ENCODE assay signal across 13 cellular contexts in the genomic region with DNA sequence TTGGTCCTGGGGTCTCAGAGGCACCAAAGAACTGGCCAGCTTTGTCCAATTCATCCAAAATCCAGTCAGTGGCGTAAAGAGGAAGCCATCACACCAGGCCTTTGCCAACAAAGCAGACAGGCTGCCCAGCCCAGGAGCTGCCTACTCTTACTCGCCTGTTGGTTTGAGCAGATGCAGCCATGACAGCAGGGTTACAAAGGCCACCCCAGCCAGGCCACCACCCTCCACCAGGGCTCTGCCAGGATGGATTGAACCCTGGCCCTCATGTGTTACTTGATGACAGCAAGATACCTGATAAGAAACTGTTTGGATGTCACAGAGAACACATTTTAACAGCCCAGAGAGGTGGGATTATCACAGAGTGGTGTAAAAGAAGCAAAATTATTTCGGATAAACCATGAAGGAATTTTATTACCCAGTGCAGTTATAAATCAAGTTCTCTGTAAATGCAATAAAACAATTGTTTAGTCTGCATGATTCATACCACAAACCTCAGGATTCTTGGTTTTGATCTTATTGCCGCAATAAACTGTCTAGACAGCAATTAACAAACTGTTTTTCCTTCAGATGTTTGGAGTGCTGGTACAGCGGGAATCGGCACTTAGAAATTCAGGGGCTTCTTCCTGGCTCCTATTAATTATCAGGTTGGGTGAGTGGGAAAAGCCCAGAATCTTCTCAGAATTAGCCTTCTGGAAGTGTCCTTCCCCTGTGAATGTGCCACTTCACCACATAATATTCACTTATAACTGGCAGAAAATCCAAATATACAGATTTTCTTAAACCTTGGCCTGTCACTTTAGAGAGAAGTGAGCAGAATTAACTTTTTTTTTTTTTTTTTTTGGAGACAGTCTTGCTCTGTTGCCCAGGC. TPM values are rescaled to one million over a fixed set of nuclear protein-coding genes. Genes with fewer than 3 reads are reported as not detected.
DNase-seq lines count a peak whose midpoint lies in the region; ATAC-seq, FAIRE-seq and TF ChIP-seq lines count a peak whose summit lies in the region.
"Had no signal": no experiment of that assay in that cellular context is flagged by ENCODE, and none has a peak within 500 bp of the region (broad histone marks: within the 10 kb centered on the region; RNA-seq: fewer than 3 reads in every experiment).

No MANE protein-coding gene starts in this region.

- no peaks in the 10 kb centered on the region for H3K9me3 ChIP-seq in endothelial cell of umbilical vein (replicated peaks; ENCODE audit: control insufficient read depth, insufficient read depth, low read length)

- H3K4me3 Mint-ChIP-seq in neural crest cell = no peak overlapping the region
- H3K4me3 Mint-ChIP-seq: activated CD4-positive, alpha-beta T cell treated with anti-CD3 and anti-CD28 coated beads, Interleukin-2, amount 10 ng/mL, durations not matched to agents 7 days and 5 days; T-helper 17 cell had no signal

- H4K20me1 ChIP-seq in endothelial cell of umbilical vein (replicated peaks; ENCODE audit: control insufficient read depth, extremely low read depth, insufficient read depth, low read length) = no peaks in the 10 kb centered on the region

- H3K4me1 ChIP-seq in endothelial cell of umbilical vein (ENCODE audit: control insufficient read depth, extremely low read depth, insufficient read depth, low read length) = no peaks in the 10 kb centered on the region

- CTCF ChIA-PET in endothelial cell of umbilical vein (lab: Charles Lee) = interaction anchor here (1.2 kb wide), 1 partner anchor 21 kb away, joined by 3 read pairs; no protein-coding TSS in a partner anchor

- no peaks in the 10 kb centered on the region for H3K9me3 Mint-ChIP-seq in neural crest cell
- H3K9me3 Mint-ChIP-seq: activated CD4-positive, alpha-beta T cell treated with anti-CD3 and anti-CD28 coated beads, Interleukin-2, amount 10 ng/mL, durations not matched to agents 7 days and 5 days had no signal

- ATAC-seq in HG03342 (IDR thresholded peaks at IDR 0.05; ENCODE audit: unreplicated experiment) (no peak), HG02798 (IDR thresholded peaks at IDR 0.05; ENCODE audit: poor library complexity, unreplicated experiment) (no peak)
- ATAC-seq: K562, T-helper 17 cell had no signal

- H3K4me1 Mint-ChIP-seq in neural crest cell = peaks cover 14% of the 10 kb centered on the region
- H3K4me1 Mint-ChIP-seq: activated CD4-positive, alpha-beta T cell treated with anti-CD3 and anti-CD28 coated beads, Interleukin-2, amount 10 ng/mL, durations not matched to agents 7 days and 5 days; T-helper 17 cell had no signal

- H3K27ac Mint-ChIP-seq in neural crest cell (ENCODE audit: unreplicated experiment) = peak overlapping the region; percentile 35
- H3K27ac Mint-ChIP-seq: activated CD4-positive, alpha-beta T cell treated with anti-CD3 and anti-CD28 coated beads, Interleukin-2, amount 10 ng/mL, durations not matched to agents 7 days and 5 days; T-helper 17 cell had no signal

- TF ChIP-seq POLR2A in endothelial cell of umbilical vein (IDR thresholded peaks at IDR 0.05; ENCODE audit: low read depth, low read length) = no peak

- no peaks in the 10 kb centered on the region for H3K79me2 ChIP-seq in endothelial cell of umbilical vein (ENCODE audit: control insufficient read depth, insufficient read depth, low read length)

- FAIRE-seq in endothelial cell of umbilical vein (lab: Jason Lieb, UNC) = no peak
- FAIRE-seq: K562 had no signal

- BruUV-seq in endothelial cell of umbilical vein (replicated peaks; lab: Mats Ljungman, UMichigan) = no TSS peak

- H3K4me2 ChIP-seq in endothelial cell of umbilical vein (ENCODE audit: insufficient read depth, low read length) = no peak overlapping the region

- TF ChIP-seq CTCF in endothelial cell of umbilical vein (IDR thresholded peaks at IDR 0.05; ENCODE audit: extremely low read depth in 1 of 2, insufficient read depth in 1 of 2, low read depth in 1 of 2, low read length in 2 of 2) (no peak), neural crest cell (conservative IDR thresholded peaks at IDR 0.05) (no peak)

- H3K9me1 ChIP-seq in endothelial cell of umbilical vein (replicated peaks; ENCODE audit: control insufficient read depth, extremely low read depth, insufficient read depth, low read length) = no peaks in the 10 kb centered on the region

- H2AFZ ChIP-seq in endothelial cell of umbilical vein (ENCODE audit: low read depth, low read length) = no peak overlapping the region

- dilution Hi-C loops in endothelial cell of umbilical vein (cut with MboI; ENCODE audit: extremely low pct_ligation_motif_present, low sequenced_read_pairs) = no loop called here

- no peak overlapping the region for H3K4me3 ChIP-seq in endothelial cell of umbilical vein (replicated peaks in 1 of 3; ENCODE audit: insufficient read depth in 1 of 3, low read depth in 1 of 3, low read length in 3 of 3)
- H3K4me3 ChIP-seq: K562 had no signal

- no peaks in the 10 kb centered on the region for H3K36me3 ChIP-seq in endothelial cell of umbilical vein (ENCODE audit: control insufficient read depth in 2 of 2, extremely low read depth in 1 of 2, insufficient read depth in 2 of 2, low read length in 2 of 2)

- H3K9ac ChIP-seq in endothelial cell of umbilical vein (replicated peaks; ENCODE audit: extremely low read depth, insufficient read depth, low read length) = no peak overlapping the region

- intact Hi-C loops in endothelial cell of umbilical vein (cut with micrococcal nuclease) = no loop called here

- H3K27me3 Mint-ChIP-seq in neural crest cell (ENCODE audit: low read depth) = no peaks in the 10 kb centered on the region

- H3K27ac ChIP-seq in endothelial cell of umbilical vein (ENCODE audit: insufficient read depth, low read depth, low read length) = no peak overlapping the region
- H3K27ac ChIP-seq: C4-2B had no signal

- H3K27me3 ChIP-seq in endothelial cell of umbilical vein (ENCODE audit: control insufficient read depth in 2 of 2, insufficient read depth in 2 of 2, low read length in 2 of 2) = no peaks in the 10 kb centered on the region

- DNase-seq in COLO829 (ENCODE audit: low spot score) = peak; percentile 54
- peak; percentile 81 for DNase-seq in LoVo (ENCODE audit: low spot score)
- peak; percentile 24 for DNase-seq in endothelial cell of umbilical vein (ENCODE audit: low read depth, low spot score)
- DNase-seq in neural crest cell (ENCODE audit: low read depth, low spot score) = no peak
- no peak for DNase-seq in HPDE6-E6E7 (ENCODE audit: extremely low spot score)
- DNase-seq in NCI-H345 (lab: John Stamatoyannopoulos, UW) = no peak
- DNase-seq: activated CD4-positive, alpha-beta T cell treated with anti-CD3 and anti-CD28 coated beads, Interleukin-2, amount 10 ng/mL, durations not matched to agents 7 days and 5 days; NCI-H1694; T-helper 17 cell had no signal

- H3K36me3 Mint-ChIP-seq in neural crest cell (ENCODE audit: low read depth) = no peaks in the 10 kb centered on the region

- POLR2A ChIA-PET in endothelial cell of umbilical vein (lab: Charles Lee) = no interaction called here

TF ChIP-seq in endothelial cell of umbilical vein, 7 proteins besides CTCF, POLR2A, EP300 and RAD21:
- no peak for TF ChIP-seq JUN (IDR thresholded peaks at IDR 0.05; ENCODE audit: borderline replicate concordance, insufficient read depth, insufficient read length, low read depth)
- TF ChIP-seq POLR2AphosphoS5 (IDR thresholded peaks at IDR 0.05; ENCODE audit: insufficient read depth, low read depth, low read length) = no peak
- no peak for TF ChIP-seq EZH2 (IDR thresholded peaks at IDR 0.05; ENCODE audit: borderline replicate concordance, low read depth, low read length, severe bottlenecking)
- TF ChIP-seq GATA2 (IDR thresholded peaks at IDR 0.05; ENCODE audit: insufficient read depth, insufficient read length, low read depth, low read length) = no peak
- TF ChIP-seq, protein P1, sequence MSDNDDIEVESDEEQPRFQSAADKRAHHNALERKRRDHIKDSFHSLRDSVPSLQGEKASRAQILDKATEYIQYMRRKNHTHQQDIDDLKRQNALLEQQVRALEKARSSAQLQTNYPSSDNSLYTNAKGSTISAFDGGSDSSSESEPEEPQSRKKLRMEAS (IDR thresholded peaks at IDR 0.05; ENCODE audit: insufficient read depth, insufficient read length) = no peak
- TF ChIP-seq FOS (IDR thresholded peaks at IDR 0.05; ENCODE audit: borderline replicate concordance, insufficient read depth, low read length) = no peak
- no peak for TF ChIP-seq MYC (IDR thresholded peaks at IDR 0.05; ENCODE audit: low read depth, low read length)

RNA-seq across cellular contexts. Expression of a gene that starts 57.9 kb away (rescaled TPM):
- total RNA-seq in endothelial cell of umbilical vein = 1.4 and 1.9 TPM in 2 replicates
- polyA plus RNA-seq in endothelial cell of umbilical vein = 0.67 and 1.3 TPM in 2 replicates
- 0.28 and 0.48 TPM in 2 replicates for polyA plus RNA-seq in endothelial cell of umbilical vein (2011; cell fraction: cytosol; rRNA removed)
- 6.5 and 6.8 TPM in 2 replicates for polyA plus RNA-seq in endothelial cell of umbilical vein (2011; cell fraction: nucleus; rRNA removed)
- 0.51 and 1.00 TPM in 2 replicates for polyA plus RNA-seq in endothelial cell of umbilical vein (2012)
- polyA minus RNA-seq in endothelial cell of umbilical vein = 0.98 and 3.3 TPM in 2 replicates
- polyA minus RNA-seq in endothelial cell of umbilical vein (2011; cell fraction: cytosol; rRNA and poly(A)+ RNA removed) = 1.5 TPM
- polyA minus RNA-seq in endothelial cell of umbilical vein (2011; cell fraction: nucleus; rRNA and poly(A)+ RNA removed) = 1.4 and 2.7 TPM in 2 replicates
- total RNA-seq in neural crest cell = 90.7 and 91.1 TPM in 2 replicates

Comparison
In these comparisons a context has a peak if more than half of its experiments do, and no peak if none do; other contexts are left out.
1. DNase-seq: peak in COLO829 (single experiment), LoVo (single experiment) and endothelial cell of umbilical vein (single experiment); none in neural crest cell (single experiment), HPDE6-E6E7 (single experiment) and NCI-H345 (single experiment).
2. RNA of a gene that starts 57.9 kb away (total RNA-seq): 90.7 to 91.1 TPM in neural crest cell; 1.4 to 1.9 TPM in endothelial cell of umbilical vein; every median in the first group is over 10 times any median in the second.